Comparison of ENCODE assay signal across 19 cellular contexts in genomic region chr4:53498712-53499111, GRCh38.
"Had no signal": no experiment of that assay in that cellular context is flagged by ENCODE, and none has a peak within 500 bp of the region (broad histone marks: within the 10 kb centered on the region; RNA-seq: fewer than 3 reads in every experiment).

No MANE protein-coding gene starts in this region.

- H3K36me3 ChIP-seq: sigmoid colon, thoracic aorta, upper lobe of right lung had no signal

- H3K27ac Mint-ChIP-seq: activated naive CD4-positive, alpha-beta T cell treated with anti-CD3 and anti-CD28 coated beads, Interleukin-2, amount 50 U/mL, for 72 hours; activated T-cell treated with anti-CD3 and anti-CD28 coated beads, Interleukin-2, amount 50 U/mL, for 24 hours; activated T-helper 17 cell treated with anti-CD3 and anti-CD28 coated beads, Interleukin-2, amount 50 U/mL, for 72 hours; natural killer cell; stimulated activated memory B cell treated with anti-CD40 and anti-IgM and Interleukin-4, amounts not matched to agents 10 μg/mL and 1 μg/mL and 100 μg/mL, for 72 hours had no signal

- H3K4me1 ChIP-seq: parathyroid adenoma, sigmoid colon, upper lobe of right lung had no signal

- H3K4me3 Mint-ChIP-seq: activated T-cell treated with anti-CD3 and anti-CD28 coated beads, Interleukin-2, amount 50 U/mL, for 24 hours; activated T-helper 17 cell treated with anti-CD3 and anti-CD28 coated beads, Interleukin-2, amount 50 U/mL, for 72 hours; mesothelial cell of epicardium; natural killer cell; stimulated activated memory B cell treated with anti-CD40 and anti-IgM and Interleukin-4, amounts not matched to agents 10 μg/mL and 1 μg/mL and 100 μg/mL, for 72 hours had no signal

- H3K27me3 ChIP-seq: sigmoid colon, upper lobe of right lung had no signal

- H3K4me3 ChIP-seq: sigmoid colon, smooth muscle cell, thoracic aorta, upper lobe of right lung had no signal

- H3K9me3 Mint-ChIP-seq: activated naive CD4-positive, alpha-beta T cell treated with anti-CD3 and anti-CD28 coated beads, Interleukin-2, amount 50 U/mL, for 72 hours; activated T-cell treated with anti-CD3 and anti-CD28 coated beads, Interleukin-2, amount 50 U/mL, for 24 hours; activated T-helper 17 cell treated with anti-CD3 and anti-CD28 coated beads, Interleukin-2, amount 50 U/mL, for 72 hours; natural killer cell; stimulated activated memory B cell treated with anti-CD40 and anti-IgM and Interleukin-4, amounts not matched to agents 10 μg/mL and 1 μg/mL and 100 μg/mL, for 72 hours had no signal

- ATAC-seq: activated naive CD4-positive, alpha-beta T cell treated with anti-CD3 and anti-CD28 coated beads, Interleukin-2, amount 50 U/mL, for 72 hours; activated T-helper 17 cell treated with anti-CD3 and anti-CD28 coated beads, Interleukin-2, amount 50 U/mL, for 72 hours; natural killer cell; stimulated activated memory B cell treated with anti-CD40 and anti-IgM and Interleukin-4, amounts not matched to agents 10 μg/mL and 1 μg/mL and 100 μg/mL, for 72 hours; upper lobe of right lung had no signal

- H3K36me3 Mint-ChIP-seq: activated naive CD4-positive, alpha-beta T cell treated with anti-CD3 and anti-CD28 coated beads, Interleukin-2, amount 50 U/mL, for 72 hours; natural killer cell; stimulated activated memory B cell treated with anti-CD40 and anti-IgM and Interleukin-4, amounts not matched to agents 10 μg/mL and 1 μg/mL and 100 μg/mL, for 72 hours had no signal

- DNase-seq: activated CD4-positive, alpha-beta T cell treated with anti-CD3 and anti-CD28 coated beads for 1 hour; activated CD4-positive, alpha-beta T cell treated with anti-CD3 and anti-CD28 coated beads, Interleukin-2, amount 50 U/mL, for 1 hour; activated T-cell treated with anti-CD3 and anti-CD28 coated beads, Interleukin-2, amount 50 U/mL, for 24 hours; cerebellar nuclear complex; cortex of kidney; kidney; natural killer cell; sigmoid colon; stimulated activated CD4-positive, alpha-beta T cell treated with anti-CD3 and anti-CD28 coated beads, Interleukin-15, amount 100 ng/mL, for 24 hours; T-helper 1 cell; upper lobe of right lung had no signal

- H3K27ac ChIP-seq: epithelial cell of prostate, parathyroid adenoma, upper lobe of right lung had no signal

- H3K9me3 ChIP-seq: sigmoid colon, thoracic aorta, upper lobe of right lung had no signal

- H3K27me3 Mint-ChIP-seq: activated T-cell treated with anti-CD3 and anti-CD28 coated beads, Interleukin-2, amount 50 U/mL, for 24 hours; stimulated activated memory B cell treated with anti-CD40 and anti-IgM and Interleukin-4, amounts not matched to agents 10 μg/mL and 1 μg/mL and 100 μg/mL, for 72 hours had no signal

- H3K4me1 Mint-ChIP-seq: activated T-helper 17 cell treated with anti-CD3 and anti-CD28 coated beads, Interleukin-2, amount 50 U/mL, for 72 hours; natural killer cell; stimulated activated memory B cell treated with anti-CD40 and anti-IgM and Interleukin-4, amounts not matched to agents 10 μg/mL and 1 μg/mL and 100 μg/mL, for 72 hours had no signal
